Comparison of ENCODE assay signal across 12 cellular contexts in the genomic region with DNA sequence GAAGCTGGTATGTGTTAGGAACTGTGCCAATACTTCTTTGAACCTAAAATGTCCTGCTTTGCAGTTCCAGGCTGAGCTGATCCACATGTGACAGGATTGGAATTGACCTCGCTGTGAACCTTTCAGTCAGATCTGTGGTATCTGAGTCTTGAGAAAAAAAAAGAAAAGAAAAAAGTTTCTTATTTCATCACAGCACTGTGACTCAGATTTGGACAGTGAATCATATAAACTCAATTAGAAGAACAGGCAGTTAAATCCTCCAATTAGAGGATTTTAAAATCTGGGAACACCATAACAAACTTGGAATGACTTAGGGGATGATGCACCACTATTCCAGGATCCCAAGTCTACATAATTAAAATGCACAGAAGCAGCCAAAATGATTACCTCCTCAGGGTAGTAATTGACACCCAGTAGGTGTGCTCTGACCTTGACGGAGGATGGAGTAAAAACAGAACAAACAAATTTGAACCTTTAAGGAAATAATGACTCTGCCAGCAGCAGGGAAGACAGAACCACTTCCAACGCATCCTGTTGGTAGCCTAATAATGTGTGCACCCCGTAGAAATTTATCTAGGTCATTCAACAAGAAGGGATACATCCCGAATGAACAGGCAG. TPM values are rescaled to one million over a fixed set of nuclear protein-coding genes. Genes with fewer than 3 reads are reported as not detected.
DNase-seq lines count a peak whose midpoint lies in the region; ATAC-seq, FAIRE-seq and TF ChIP-seq lines count a peak whose summit lies in the region.
"Had no signal": no experiment of that assay in that cellular context is flagged by ENCODE, and none has a peak within 500 bp of the region (broad histone marks: within the 10 kb centered on the region; RNA-seq: fewer than 3 reads in every experiment).

No MANE protein-coding gene starts in this region.

- H3K27ac Mint-ChIP-seq in GM23338, result no peak overlapping the region
- H3K27ac Mint-ChIP-seq: progenitor cell of endocrine pancreas had no signal

- H3K36me3 ChIP-seq in A673 (ENCODE audit: insufficient read depth, low read length, poor library complexity, severe bottlenecking) (no peaks in the 10 kb centered on the region), GM12878 (ENCODE audit: control insufficient read depth in 2 of 2, insufficient read depth in 2 of 2, low read length in 1 of 2) (no peaks in the 10 kb centered on the region), kidney (ENCODE audit: control insufficient read depth in 1 of 2, insufficient read depth in 2 of 2, low read length in 2 of 2) (no peaks in the 10 kb centered on the region), GM23338 (ENCODE audit: insufficient read depth) (no peaks in the 10 kb centered on the region; the same call in 1 of the 2 replicates)

- no peak for TF ChIP-seq EP300 in GM12878 (IDR thresholded peaks at IDR 0.05; ENCODE audit: borderline replicate concordance in 1 of 2, control insufficient read depth in 1 of 2, low read depth in 2 of 2, low read length in 2 of 2)

- H3K4me1 ChIP-seq in A673 (ENCODE audit: insufficient read depth, low read length, poor library complexity, severe bottlenecking), result peaks cover 13% of the 10 kb centered on the region
- no peaks in the 10 kb centered on the region for H3K4me1 ChIP-seq in GM12878 (ENCODE audit: control insufficient read depth, insufficient read depth, low read length)
- peaks cover 2 to 9% of the 10 kb centered on the region in 2 donors for H3K4me1 ChIP-seq in kidney (ENCODE audit: control insufficient read depth in 1 of 2, insufficient read depth in 1 of 2, low read depth in 1 of 2, low read length in 2 of 2)
- no peaks in the 10 kb centered on the region for H3K4me1 ChIP-seq in GM23338 (ENCODE audit: insufficient read depth)

- no peak for TF ChIP-seq CTCF in A673 (conservative IDR thresholded peaks at IDR 0.05; ENCODE audit: low read depth, low read length)
- TF ChIP-seq CTCF in GM12878 (IDR thresholded peaks at IDR 0.05 in 2 of 3, conservative IDR thresholded peaks at IDR 0.05 in 1 of 3; ENCODE audit: control insufficient read depth in 2 of 3, extremely low read depth in 1 of 3, insufficient read depth in 1 of 3, low read depth in 3 of 3, low read length in 3 of 3), result no peak
- TF ChIP-seq CTCF in kidney (IDR thresholded peaks at IDR 0.05; ENCODE audit: borderline replicate concordance, extremely low read depth, insufficient read depth), result no peak
- TF ChIP-seq CTCF in GM23338 (conservative IDR thresholded peaks at IDR 0.05; ENCODE audit: low read depth in 2 of 2), result no peak

- no TSS peak for BruUV-seq in A673 (replicated peaks; lab: Mats Ljungman, UMichigan)
- no TSS peak for BruUV-seq in GM12878 (replicated peaks; lab: Mats Ljungman, UMichigan)

- H3K36me3 Mint-ChIP-seq in GM23338 (ENCODE audit: low read depth), result no peaks in the 10 kb centered on the region; the same call in 2 of the 3 replicates

- H3K27me3 ChIP-seq in A673 (replicated peaks; ENCODE audit: insufficient read depth, low read depth, low read length, poor library complexity) (no peaks in the 10 kb centered on the region), GM12878 (replicated peaks in 1 of 2; ENCODE audit: control insufficient read depth in 2 of 2, insufficient read depth in 2 of 2, low read length in 1 of 2) (peaks cover 0 to 3% of the 10 kb centered on the region in 2 experiments; a peak in 1 of 4 replicates), GM23338 (ENCODE audit: insufficient read depth) (no peaks in the 10 kb centered on the region)

- H3K27ac ChIP-seq in A673 (ENCODE audit: low read depth, low read length, poor library complexity, severe bottlenecking) (no peak overlapping the region), GM12878 (ENCODE audit: control insufficient read depth, insufficient read depth) (no peak overlapping the region), kidney (ENCODE audit: low read depth in 2 of 2, low read length in 2 of 2) (peak overlapping the region; percentile 26 to 27), GM23338 (ENCODE audit: low read depth) (no peak overlapping the region)

- intact Hi-C loops in A673 (cut with micrococcal nuclease; ENCODE audit: unreplicated experiment) (no loop called here), GM12878 (cut with micrococcal nuclease; ENCODE audit: unreplicated experiment) (no loop called here), kidney (cut with DNase I) (no loop called here), left colon (cut with DNase I, micrococcal nuclease) (no loop called here)

- FAIRE-seq in GM12878 (lab: Jason Lieb, UNC), result no peak
- peak; percentile 50 for FAIRE-seq in kidney (lab: Jason Lieb, UNC)

- H3K79me2 ChIP-seq in GM12878 (ENCODE audit: control insufficient read depth, insufficient read depth, low read length) (no peaks in the 10 kb centered on the region), GM23338 (replicated peaks; ENCODE audit: insufficient read depth) (no peaks in the 10 kb centered on the region)

- TF ChIP-seq RAD21 in GM12878 (IDR thresholded peaks at IDR 0.05; ENCODE audit: insufficient read depth, low read depth, low read length), result no peak

- H3K27me3 Mint-ChIP-seq in GM23338 (ENCODE audit: insufficient read depth, low read depth, poor library complexity), result no peaks in the 10 kb centered on the region
- H3K27me3 Mint-ChIP-seq: progenitor cell of endocrine pancreas had no signal

- no peak overlapping the region for H3K4me3 ChIP-seq in A673 (ENCODE audit: low read depth, low read length, poor library complexity, severe bottlenecking)
- H3K4me3 ChIP-seq in GM12878, result no peak overlapping the region
- no peak overlapping the region for H3K4me3 ChIP-seq in kidney (ENCODE audit: low read length in 2 of 2)
- H3K4me3 ChIP-seq in GM23338, result no peak overlapping the region

- no peaks in the 10 kb centered on the region for H3K9me3 ChIP-seq in A673 (ENCODE audit: low read depth, low read length, poor library complexity, severe bottlenecking)
- no peaks in the 10 kb centered on the region for H3K9me3 ChIP-seq in GM12878 (replicated peaks; ENCODE audit: control insufficient read depth, insufficient read depth, low read length)
- H3K9me3 ChIP-seq in kidney (ENCODE audit: control insufficient read depth in 1 of 2, low read length in 2 of 2), result no peaks in the 10 kb centered on the region

- POLR2A ChIA-PET in A673 (lab: Charles Lee; ENCODE audit: low non-redundant PET) (no interaction called here), GM12878 (lab: Charles Lee) (no interaction called here)

- CTCF ChIA-PET in A673 (lab: Charles Lee) (no interaction called here), GM12878 (lab: Yijun Ruan, JAX) (no interaction called here)

- RAD21 ChIA-PET in GM12878 (lab: Charles Lee; ENCODE audit: unreplicated experiment), result no interaction called here

- no peaks in the 10 kb centered on the region for H4K20me1 ChIP-seq in GM12878 (ENCODE audit: control insufficient read depth, insufficient read depth)
- H4K20me1 ChIP-seq in GM23338 (replicated peaks; ENCODE audit: insufficient read depth), result no peaks in the 10 kb centered on the region

- TF ChIP-seq POLR2A in GM12878 (IDR thresholded peaks at IDR 0.05; ENCODE audit: low read depth, low read length), result no peak

- no peaks in the 10 kb centered on the region for H3K9me2 ChIP-seq in GM23338 (ENCODE audit: insufficient read depth)

- no peak overlapping the region for H2AFZ ChIP-seq in GM12878 (ENCODE audit: control insufficient read depth, low read depth, low read length)
- no peak overlapping the region for H2AFZ ChIP-seq in GM23338

- SMC1A ChIA-PET in GM12878 (lab: Charles Lee; ENCODE audit: uncharacterized antibody, unreplicated experiment), result no interaction called here

- DNase-seq in A673 (ENCODE audit: low spot score), result peak; percentile 70
- peak; percentile 83 for DNase-seq in HPDE6-E6E7 (ENCODE audit: extremely low spot score)
- DNase-seq in GM12878 (ENCODE audit: low read depth, low spot score), result no peak
- no peak for DNase-seq in kidney
- DNase-seq in left colon, result no peak
- DNase-seq in T-helper 2 cell, result no peak
- no peak for DNase-seq in GM23338 (ENCODE audit: low spot score)
- DNase-seq: activated CD4-positive, CD25-positive, alpha-beta regulatory T cell treated with anti-CD3 and anti-CD28 coated beads, Interleukin-2, amount 50 U/mL, for 72 hours; DND-41; NCI-H1436 had no signal

- no peaks in the 10 kb centered on the region; the same call in 2 of the 3 replicates for H3K9me3 Mint-ChIP-seq in GM23338

- H3K4me1 Mint-ChIP-seq in GM23338, result peaks cover 3% of the 10 kb centered on the region; the same call in 1 of the 3 replicates

- ATAC-seq in GM12878 (no peak), left colon (no peak), HG02610 (IDR thresholded peaks at IDR 0.05; ENCODE audit: unreplicated experiment) (no peak), GM23338 (no peak)

- H3K9ac ChIP-seq in GM12878 (ENCODE audit: control insufficient read depth, insufficient read depth, low read length), result no peak overlapping the region
- no peak overlapping the region for H3K9ac ChIP-seq in kidney (ENCODE audit: low read length in 2 of 2)

- H3F3A ChIP-seq in GM23338 (replicated peaks; ENCODE audit: low read depth), result no peaks in the 10 kb centered on the region

- H3K4me2 ChIP-seq in GM12878 (ENCODE audit: control insufficient read depth, insufficient read depth) (no peak overlapping the region), GM23338 (no peak overlapping the region)

- 0% methylated on average over 5 of the region's 5 CpGs for WGBS in GM12878 (ENCODE audit: insufficient coverage, insufficient replicate concordance, low lambda C conversion rate, missing lambda C conversion rate)

- in situ Hi-C loops in GM12878 (cut with MboI), result no loop called here

- H3K4me3 Mint-ChIP-seq in GM23338, result no peak overlapping the region

RNA-seq across cellular contexts. Expression of a gene that starts 57.8 kb away (rescaled TPM):
- total RNA-seq in A673 (2021) (23.6 and 40.0 TPM in 2 replicates), GM12878 (2014; rRNA removed) (1.3 and 1.4 TPM in 2 replicates), GM12878 (2014; rRNA removed; fragmentation: Illumina TruSeq; extraction: Trizol) (1.7 and 1.9 TPM in 2 replicates), GM12878 (2021) (2.5 and 3.3 TPM in 2 replicates), kidney (60.3 TPM), left colon (10 to 100 TPM; 11.3 to 32.2 TPM)
- total RNA-seq in GM12878 (2013; cell fraction: nucleolus; rRNA removed), result not detected in 2 replicates
- polyA plus RNA-seq in GM12878 (2011; ENCODE audit: low read depth), result 0.85 TPM
- polyA plus RNA-seq in GM12878 (2011; rRNA removed) (0.06 and 0.18 TPM in 2 replicates), GM12878 (2014; fragmentation: Illumina TruSeq; extraction: Trizol) (2.1 and 2.8 TPM in 2 replicates), GM12878 (2014; fragmentation: Nextera tagmentation; extraction: Ambion mirVana) (1 to 10 TPM in 1 of 2 experiments, under 1 TPM in 1; 0.60 to 1.1 TPM), GM12878 (2014; rRNA removed) (2.3 TPM in 2 replicates), GM12878 (2016; fragmentation: Nextera tagmentation; extraction: Ambion mirVana) (1 to 10 TPM; 3.5 to 4.6 TPM), kidney (ENCODE audit: insufficient read depth, low read depth, low replicate concordance) (13.2 TPM), GM23338 (2016; fragmentation: Nextera tagmentation; extraction: Ambion mirVana) (46.7 and 58.8 TPM in 2 replicates)
- polyA plus RNA-seq in GM12878 (2011; cell fraction: cytosol; rRNA removed), result 0.04 TPM in 1 of 2 replicates, not detected in the other
- polyA plus RNA-seq in GM12878 (2011; cell fraction: nucleus; rRNA removed), result 0.16 TPM in 1 of 2 replicates, not detected in the other
- polyA plus RNA-seq in GM12878 (2012), result 0.93 and 1.5 TPM in 2 replicates
- polyA minus RNA-seq in GM12878 (2011; rRNA and poly(A)+ RNA removed), result not detected in 2 replicates
- not detected in 2 replicates for polyA minus RNA-seq in GM12878 (2011; cell fraction: cytosol; rRNA and poly(A)+ RNA removed)
- polyA minus RNA-seq in GM12878 (2011; cell fraction: nucleus; rRNA and poly(A)+ RNA removed), result not detected in 2 replicates
- 90.3 and 95.8 TPM in 2 replicates for total RNA-seq in GM23338 (2014; rRNA removed; shearing (Covaris generic))

Comparison
In these comparisons a context has a peak if more than half of its experiments do, and no peak if none do; other contexts are left out.
1. DNase-seq: peak in A673 (single experiment) and HPDE6-E6E7 (single experiment); none in GM12878 (single experiment), kidney (single experiment), left colon (0 of 2), T-helper 2 cell (0 of 5) and GM23338 (single experiment).
2. H3K27ac ChIP-seq: peak in kidney (2 of 2); none in A673 (single experiment), GM12878 (single experiment) and GM23338 (single experiment).